15 cellular contexts compared by ENCODE assay signal in genomic region chr1:14259191-14259757, GRCh38.
DNase-seq lines count a peak whose midpoint lies in the region; ATAC-seq, FAIRE-seq and TF ChIP-seq lines count a peak whose summit lies in the region.
"Had no signal": no experiment of that assay in that cellular context is flagged by ENCODE, and none has a peak within 500 bp of the region (broad histone marks: within the 10 kb centered on the region; RNA-seq: fewer than 3 reads in every experiment).

No MANE protein-coding gene starts in this region.

- no peak overlapping the region for H2AFZ ChIP-seq in K562 (ENCODE audit: low read depth, low read length)

- H3K9me3 ChIP-seq in K562 (replicated peaks; ENCODE audit: control insufficient read depth, insufficient read depth, low read depth, low read length): no peaks in the 10 kb centered on the region
- H3K9me3 ChIP-seq in heart left ventricle: no peaks in the 10 kb centered on the region
- peaks cover 0 to 6% (median 0%) of the 10 kb centered on the region in 4 donors for H3K9me3 ChIP-seq in tibial nerve

- POLR2A ChIA-PET in K562 (lab: Yijun Ruan, JAX): interaction anchor here (0.6 kb wide), 1 partner anchor 159 kb away, joined by 3 read pairs; no protein-coding TSS in a partner anchor

- no peak for TF ChIP-seq EP300 in K562 (IDR thresholded peaks at IDR 0.05; ENCODE audit: low read length)
- peak in 1 of 2 donors; percentile 84 for TF ChIP-seq EP300 in tibial nerve (IDR thresholded peaks at IDR 0.05)

- in situ Hi-C loops in K562 (cut with MboI): no loop called here

- ATAC-seq in K562: no peak
- ATAC-seq in heart left ventricle: peak; percentile 88 to 95 (median 94)
- no peak for ATAC-seq in HG02870 (IDR thresholded peaks at IDR 0.05; ENCODE audit: unreplicated experiment)
- ATAC-seq in GM21360 (IDR thresholded peaks at IDR 0.05; ENCODE audit: unreplicated experiment): no peak
- ATAC-seq: CD8-positive, alpha-beta T cell had no signal

- no peaks in the 10 kb centered on the region for H3K79me2 ChIP-seq in K562 (ENCODE audit: control insufficient read depth, insufficient read depth, low read length)

- no peaks in the 10 kb centered on the region for H4K20me1 ChIP-seq in K562 (replicated peaks; ENCODE audit: control insufficient read depth, insufficient read depth, low read length)

- no peak for DNase-seq in K562 (ENCODE audit: extremely low read depth in 1 of 4, low spot score in 3 of 4)
- DNase-seq in heart left ventricle: peak; percentile 68 to 87 (median 77)
- peak; percentile 17 to 98 (median 91) for DNase-seq in nucleus accumbens (lab: John Stamatoyannopoulos, UW)
- DNase-seq in tibial nerve (ENCODE audit: low spot score in 2 of 2): peak; percentile 80 to 93
- DNase-seq in stimulated activated CD4-positive, alpha-beta T cell treated with anti-CD3 and anti-CD28 coated beads, Interleukin-4, amount 100 ng/mL, for 1 hour: no peak
- DNase-seq in stimulated activated CD4-positive, alpha-beta T cell treated with anti-CD3 and anti-CD28 coated beads, Interleukin-2, amount 100 ng/mL, for 24 hours: no peak
- DNase-seq: activated CD8-positive, alpha-beta memory T cell treated with anti-CD3 and anti-CD28 coated beads for 24 hours; activated naive CD4-positive, alpha-beta T cell treated with anti-CD3 and anti-CD28 coated beads for 36 hours; CD8-positive, alpha-beta T cell; glutamatergic neuron; NCI-H69; spleen had no signal

- FAIRE-seq in K562 (lab: Jason Lieb, UNC): no peak

- no peak for TF ChIP-seq RAD21 in K562 (CRISPR knock-in tag; conservative IDR thresholded peaks at IDR 0.05 in 1 of 2, IDR thresholded peaks at IDR 0.05 in 1 of 2)

- no peak overlapping the region for H3K9ac ChIP-seq in K562 (ENCODE audit: insufficient read depth in 1 of 2, low read depth in 2 of 2, low read length in 2 of 2)

- H3K4me1 ChIP-seq in K562 (replicated peaks in 1 of 2; ENCODE audit: control insufficient read depth in 2 of 2, insufficient read depth in 2 of 2, low read length in 2 of 2) (no peaks in the 10 kb centered on the region; a peak in 1 of 5 replicates), heart left ventricle (peaks cover 0 to 5% (median 0%) of the 10 kb centered on the region in 12 donors), tibial nerve (peaks cover 0 to 9% (median 0%) of the 10 kb centered on the region in 4 donors)

- no peak overlapping the region for H3K4me2 ChIP-seq in K562 (ENCODE audit: insufficient read depth, low read length)

- intact Hi-C loops in K562 (cut with micrococcal nuclease) (no loop called here), heart left ventricle (cut with DNase I) (no loop called here)

- H3K4me3 ChIP-seq in K562 (no peak overlapping the region), heart left ventricle (no peak overlapping the region), tibial nerve (no peak overlapping the region)
- H3K4me3 ChIP-seq: spleen had no signal

- TF ChIP-seq POLR2A in K562 (conservative IDR thresholded peaks at IDR 0.05): no peak
- no peak for TF ChIP-seq POLR2A in heart left ventricle (IDR thresholded peaks at IDR 0.05)
- no peak for TF ChIP-seq POLR2A in tibial nerve (IDR thresholded peaks at IDR 0.05)

- WGBS in K562 (ENCODE audit: insufficient coverage, low coverage, missing lambda C conversion rate): 2% methylated on average over 13 of the region's 13 CpGs
- WGBS in heart left ventricle, 4 donors: 50 to 80% (median 68%) methylated on average over 12 to 13 of the region's 13 CpGs
- WGBS in tibial nerve, 2 donors: 59 to 62% methylated on average over 10 to 13 of the region's 13 CpGs

- H3K27me3 ChIP-seq in K562 (ENCODE audit: control insufficient read depth in 2 of 2, insufficient read depth in 2 of 2, low read length in 2 of 2) (peaks cover 40 to 44% of the 10 kb centered on the region in 2 experiments), heart left ventricle (peaks cover 0 to 28% (median 0%) of the 10 kb centered on the region in 9 donors), tibial nerve (no peaks in the 10 kb centered on the region)

- no TSS peak for BruUV-seq in K562 (replicated peaks; lab: Mats Ljungman, UMichigan)

- H3K27ac ChIP-seq in K562 (ENCODE audit: extremely low read depth, low read depth, low read length) (no peak overlapping the region), heart left ventricle (peak overlapping the region in 4 of 12 donors; percentile 39 to 56 (median 50)), tibial nerve (peak overlapping the region in 1 of 4 donors; percentile 56)
- H3K27ac ChIP-seq: RWPE1, spleen had no signal

- H3K9me1 ChIP-seq in K562 (ENCODE audit: control insufficient read depth, insufficient read depth, low read length): no peaks in the 10 kb centered on the region

- CTCF ChIA-PET in K562 (lab: Yijun Ruan, JAX; ENCODE audit: low intra/inter-chr PET ratio): no interaction called here

- no peak for TF ChIP-seq CTCF in K562 (IDR thresholded peaks at IDR 0.05 in 2 of 3, conservative IDR thresholded peaks at IDR 0.05 in 1 of 3; ENCODE audit: insufficient read depth in 2 of 3, low read depth in 1 of 3, low read length in 3 of 3)
- TF ChIP-seq CTCF in heart left ventricle (IDR thresholded peaks at IDR 0.05): no peak
- no peak for TF ChIP-seq CTCF in tibial nerve (IDR thresholded peaks at IDR 0.05)

- H3K36me3 ChIP-seq in K562 (ENCODE audit: control insufficient read depth, insufficient read depth, low read length) (no peaks in the 10 kb centered on the region), heart left ventricle (no peaks in the 10 kb centered on the region), tibial nerve (no peaks in the 10 kb centered on the region)
- H3K36me3 ChIP-seq: spleen had no signal

TF ChIP-seq in K562, 482 proteins besides CTCF, POLR2A, EP300 and RAD21:
- TF ChIP-seq C11orf30 (IDR thresholded peaks at IDR 0.05; ENCODE audit: low read depth) (no peak), MLLT1 (IDR thresholded peaks at IDR 0.05) (no peak), GABPA (tag; conservative IDR thresholded peaks at IDR 0.05; ENCODE audit: low read depth) (no peak), USF1 (CRISPR knock-in tag; IDR thresholded peaks at IDR 0.05) (peak; percentile 38; the same call in 1 of the 2 replicates), RNF2 (IDR thresholded peaks at IDR 0.05) (peak; percentile 17; the same call in 1 of the 2 replicates), GTF2E2 (tag; IDR thresholded peaks at IDR 0.05) (no peak)
- TF ChIP-seq, protein P1, sequence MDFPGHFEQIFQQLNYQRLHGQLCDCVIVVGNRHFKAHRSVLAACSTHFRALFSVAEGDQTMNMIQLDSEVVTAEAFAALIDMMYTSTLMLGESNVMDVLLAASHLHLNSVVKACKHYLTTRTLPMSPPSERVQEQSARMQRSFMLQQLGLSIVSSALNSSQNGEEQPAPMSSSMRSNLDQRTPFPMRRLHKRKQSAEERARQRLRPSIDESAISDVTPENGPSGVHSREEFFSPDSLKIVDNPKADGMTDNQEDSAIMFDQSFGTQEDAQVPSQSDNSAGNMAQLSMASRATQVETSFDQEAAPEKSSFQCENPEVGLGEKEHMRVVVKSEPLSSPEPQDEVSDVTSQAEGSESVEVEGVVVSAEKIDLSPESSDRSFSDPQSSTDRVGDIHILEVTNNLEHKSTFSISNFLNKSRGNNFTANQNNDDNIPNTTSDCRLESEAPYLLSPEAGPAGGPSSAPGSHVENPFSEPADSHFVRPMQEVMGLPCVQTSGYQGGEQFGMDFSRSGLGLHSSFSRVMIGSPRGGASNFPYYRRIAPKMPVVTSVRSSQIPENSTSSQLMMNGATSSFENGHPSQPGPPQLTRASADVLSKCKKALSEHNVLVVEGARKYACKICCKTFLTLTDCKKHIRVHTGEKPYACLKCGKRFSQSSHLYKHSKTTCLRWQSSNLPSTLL (IDR thresholded peaks at IDR 0.05): no peak

Comparison
In these comparisons a context has a peak if more than half of its experiments do, and no peak if none do; other contexts are left out.
1. ATAC-seq: peak in heart left ventricle (4 of 4); none in K562 (single experiment), HG02870 (single experiment) and GM21360 (single experiment).
2. DNase-seq: peak in heart left ventricle (5 of 5), nucleus accumbens (56 of 56) and tibial nerve (2 of 2); none in K562 (0 of 4), stimulated activated CD4-positive, alpha-beta T cell treated with anti-CD3 and anti-CD28 coated beads, Interleukin-4, amount 100 ng/mL, for 1 hour (single experiment) and stimulated activated CD4-positive, alpha-beta T cell treated with anti-CD3 and anti-CD28 coated beads, Interleukin-2, amount 100 ng/mL, for 24 hours (0 of 2).